Comparison of ENCODE assay signal across 8 cellular contexts in genomic region chr2:10072656-10073480, GRCh38. TPM values are rescaled to one million over a fixed set of nuclear protein-coding genes. Genes with fewer than 3 reads are reported as not detected.
DNase-seq lines count a peak whose midpoint lies in the region; ATAC-seq lines count a peak whose summit lies in the region.

No MANE protein-coding gene starts in this region.

- DNase-seq in AG08396 (ENCODE audit: low spot score) (peak; percentile 90), NCI-H460 (ENCODE audit: extremely low read depth, low read depth) (peak; percentile 84), cerebellar cortex (ENCODE audit: low spot score) (peak; percentile 94), left colon (peak; percentile 81 to 82)
- peak; percentile 61 for DNase-seq in activated CD4-positive, alpha-beta T cell treated with anti-CD3 and anti-CD28 coated beads for 1 hour
- peak; percentile 83 for DNase-seq in stimulated activated CD4-positive, alpha-beta T cell treated with anti-CD3 and anti-CD28 coated beads, Interleukin-4, amount 100 ng/mL, for 24 hours

- intact Hi-C loops in left colon (cut with DNase I, micrococcal nuclease), result loop anchor here in 1 of 2 donors (5.0 kb wide), 1 partner anchor 359 kb away; no protein-coding TSS in a partner anchor

- ATAC-seq in GM18907 (IDR thresholded peaks at IDR 0.05; ENCODE audit: unreplicated experiment) (peak; percentile 75), HG03280 (IDR thresholded peaks at IDR 0.05; ENCODE audit: unreplicated experiment) (peak; percentile 83), left colon (peak; percentile 98)

RNA-seq across cellular contexts. Expression of gene CYS1, which starts 7.3 kb away (rescaled TPM):
- 0.14 and 0.22 TPM in 2 replicates for total RNA-seq in NCI-H460 (2014; rRNA removed; shearing (Covaris generic))
- 0.06 and 0.26 TPM in 2 replicates for polyA plus RNA-seq in NCI-H460 (2014; cell fraction: nucleus; rRNA removed)
- 1 to 10 TPM in 1 of 2 donors, under 1 TPM in 1; 0.37 to 1.6 TPM for total RNA-seq in left colon

RNA-seq across cellular contexts. Expression of gene KLF11, which starts 29.5 kb away (rescaled TPM):
- total RNA-seq in NCI-H460 (2014; rRNA removed; shearing (Covaris generic)), result 14.0 and 15.0 TPM in 2 replicates
- 2.9 and 4.2 TPM in 2 replicates for polyA plus RNA-seq in NCI-H460 (2014; cell fraction: nucleus; rRNA removed)
- total RNA-seq in left colon, result 10 to 100 TPM in 1 of 2 donors, 1 to 10 TPM in 1; 9.7 to 10.2 TPM

RNA-seq across cellular contexts. Expression of gene RRM2, which starts 49.7 kb away (rescaled TPM):
- total RNA-seq in NCI-H460 (2014; rRNA removed; shearing (Covaris generic)), result 62.5 and 68.7 TPM in 2 replicates
- 112 and 144 TPM in 2 replicates for polyA plus RNA-seq in NCI-H460 (2014; cell fraction: nucleus; rRNA removed)
- 10 to 100 TPM; 15.8 to 40.0 TPM for total RNA-seq in left colon

Comparison
In these comparisons a context has a peak if more than half of its experiments do, and no peak if none do; other contexts are left out.
1. Peak in every context shown above with its lines: DNase-seq and ATAC-seq.